ENCODE assay signal across 1 cellular context in genomic region chr21:45049725-45050359, GRCh38.
TF ChIP-seq lines count a peak whose summit lies in the region.

No MANE protein-coding gene starts in this region.

TF ChIP-seq in HepG2, 621 proteins besides CTCF, POLR2A, EP300 and RAD21:
- no peak for TF ChIP-seq ZNF678 (CRISPR knock-in tag; IDR thresholded peaks at IDR 0.05)
- peak; percentile 10; the same call in 1 of the 2 replicates for TF ChIP-seq SALL1 (CRISPR knock-in tag; IDR thresholded peaks at IDR 0.05)
- peak; percentile 88; the same call in 1 of the 2 replicates for TF ChIP-seq XBP1 (CRISPR knock-in tag; IDR thresholded peaks at IDR 0.05)
- no peak for TF ChIP-seq PRMT3 (CRISPR knock-in tag; IDR thresholded peaks at IDR 0.05; ENCODE audit: borderline replicate concordance, low read depth)
- TF ChIP-seq CHD2 (IDR thresholded peaks at IDR 0.05; ENCODE audit: low read depth, low read length), result no peak
